In genomic region chr16:50696126-50696525, GRCh38 we compare ENCODE assay signal across 10 cellular contexts. TPM values are rescaled to one million over a fixed set of nuclear protein-coding genes. Genes with fewer than 3 reads are reported as not detected.
DNase-seq lines count a peak whose midpoint lies in the region; ATAC-seq and TF ChIP-seq lines count a peak whose summit lies in the region.
"Had no signal": no experiment of that assay in that cellular context is flagged by ENCODE, and none has a peak within 500 bp of the region (broad histone marks: within the 10 kb centered on the region; RNA-seq: fewer than 3 reads in every experiment).

No MANE protein-coding gene starts in this region.

- H2BK12ac ChIP-seq in trophoblast cell (ENCODE audit: low read length), result no peak overlapping the region

- H3K9me3 ChIP-seq in trophoblast cell (ENCODE audit: insufficient read depth, low read depth, low read length), result peaks cover 9% of the 10 kb centered on the region

- H3K36me3 ChIP-seq in trophoblast cell (ENCODE audit: control insufficient read depth in 1 of 2, insufficient read depth in 2 of 2, low read length in 2 of 2), result no peaks in the 10 kb centered on the region

- ATAC-seq in GM19467 (IDR thresholded peaks at IDR 0.05; ENCODE audit: unreplicated experiment), result peak; percentile 29
- no peak for ATAC-seq in naive thymus-derived CD8-positive, alpha-beta T cell
- ATAC-seq in left lobe of liver, result no peak

- no peak overlapping the region for H3K27ac ChIP-seq in trophoblast cell (ENCODE audit: low read depth, low read length)

- no peak overlapping the region for H3K4me2 ChIP-seq in trophoblast cell (ENCODE audit: low read length)

- H3K4me1 Mint-ChIP-seq in activated CD4-positive, alpha-beta memory T cell treated with anti-CD3 and anti-CD28 coated beads for 36 hours (ENCODE audit: low read depth), result peaks cover 83% of the 10 kb centered on the region
- H3K4me1 Mint-ChIP-seq in naive thymus-derived CD8-positive, alpha-beta T cell, result peaks cover 39 to 75% (median 57%) of the 10 kb centered on the region in 4 donors

- H2AK5ac ChIP-seq in trophoblast cell (ENCODE audit: low read length), result no peak overlapping the region

- peak overlapping the region; percentile 98 for H3K27ac Mint-ChIP-seq in activated CD4-positive, alpha-beta memory T cell treated with anti-CD3 and anti-CD28 coated beads for 36 hours
- peak overlapping the region in 7 of 10 donors; percentile 13 to 92 (median 54) for H3K27ac Mint-ChIP-seq in naive thymus-derived CD8-positive, alpha-beta T cell

- no peak overlapping the region for H2BK5ac ChIP-seq in trophoblast cell (ENCODE audit: low read depth, low read length, poor library complexity)

- no peak overlapping the region for H4K8ac ChIP-seq in trophoblast cell (ENCODE audit: low read depth, low read length)

- no peaks in the 10 kb centered on the region for H3K79me2 ChIP-seq in trophoblast cell (ENCODE audit: control insufficient read depth, insufficient read depth, low read length, poor library complexity)

- H3K4me3 ChIP-seq in GM12865 (ENCODE audit: low read depth, low read length) (peak overlapping the region; percentile 57), trophoblast cell (ENCODE audit: low read depth, low read length) (no peak overlapping the region)

- H3K27me3 Mint-ChIP-seq in activated CD4-positive, alpha-beta memory T cell treated with anti-CD3 and anti-CD28 coated beads for 36 hours, result no peaks in the 10 kb centered on the region
- peaks cover 0 to 20% (median 4%) of the 10 kb centered on the region in 5 donors for H3K27me3 Mint-ChIP-seq in naive thymus-derived CD8-positive, alpha-beta T cell

- POLR2A ChIA-PET in activated CD4-positive, alpha-beta memory T cell treated with anti-CD3 and anti-CD28 coated beads for 36 hours (lab: Charles Lee), result interaction anchor here (0.7 to 7.9 kb wide), 3 partner anchors 14 to 48 kb away, joined by 4 to 123 read pairs (median 81); partner anchors contain the start of genes CYLD and SNX20
- POLR2A ChIA-PET in naive thymus-derived CD8-positive, alpha-beta T cell (lab: Charles Lee), result interaction anchor here (1.1 to 1.3 kb wide), 2 partner anchors 10 to 29 kb away, joined by 3 read pairs; no protein-coding TSS in a partner anchor

- no peak overlapping the region for H4K91ac ChIP-seq in trophoblast cell (ENCODE audit: low read depth, low read length)

- H3K27me3 ChIP-seq in trophoblast cell (ENCODE audit: insufficient read depth, low read length), result peaks cover 5% of the 10 kb centered on the region

- H2BK120ac ChIP-seq in trophoblast cell (ENCODE audit: insufficient read depth, low read length, poor library complexity), result no peak overlapping the region

- H4K12ac ChIP-seq in trophoblast cell (ENCODE audit: low read depth, low read length), result no peak overlapping the region

- peaks cover 25% of the 10 kb centered on the region for H3K36me3 Mint-ChIP-seq in activated CD4-positive, alpha-beta memory T cell treated with anti-CD3 and anti-CD28 coated beads for 36 hours
- no peaks in the 10 kb centered on the region for H3K36me3 Mint-ChIP-seq in naive thymus-derived CD8-positive, alpha-beta T cell

- CTCF ChIA-PET in activated CD4-positive, alpha-beta memory T cell treated with anti-CD3 and anti-CD28 coated beads for 36 hours (lab: Charles Lee), result interaction anchor here (1.0 to 8.6 kb wide), 8 partner anchors 11 to 110 kb away, joined by 3 to 60 read pairs (median 8); no protein-coding TSS in a partner anchor

- DNase-seq in GM12865 (ENCODE audit: low read depth) (peak; percentile 51), trophoblast cell (no peak), H4 (ENCODE audit: low spot score) (no peak), kidney tubule cell (ENCODE audit: low spot score) (no peak), left lobe of liver (ENCODE audit: low spot score) (no peak)
- no peak for DNase-seq in activated CD4-positive, alpha-beta memory T cell treated with anti-CD3 and anti-CD28 coated beads for 36 hours
- DNase-seq in naive thymus-derived CD8-positive, alpha-beta T cell, result no peak
- DNase-seq: mesendoderm had no signal

- H3K4ac ChIP-seq in trophoblast cell (ENCODE audit: low read depth, low read length), result no peak overlapping the region

- H3K9ac ChIP-seq in trophoblast cell (ENCODE audit: low read length), result no peak overlapping the region

- H3K79me1 ChIP-seq in trophoblast cell (ENCODE audit: low read length), result no peaks in the 10 kb centered on the region

- no CpG with 5 or more reads among the region's 5 CpGs for WGBS in trophoblast cell (ENCODE audit: extremely low coverage, insufficient coverage, insufficient read length)

- no peak for TF ChIP-seq CTCF in GM12865 (IDR thresholded peaks at IDR 0.05; ENCODE audit: insufficient read depth, low read depth, low read length, missing control alignments)

- H3K23ac ChIP-seq in trophoblast cell (ENCODE audit: low read length), result no peak overlapping the region

- peaks cover 0 to 2% of the 10 kb centered on the region in 2 experiments for H3K4me1 ChIP-seq in trophoblast cell (ENCODE audit: control insufficient read depth in 1 of 2, insufficient read depth in 2 of 2, low read length in 2 of 2)

- no peak overlapping the region for H2AFZ ChIP-seq in trophoblast cell (ENCODE audit: insufficient read depth, low read length, poor library complexity)

- H3K18ac ChIP-seq in trophoblast cell (ENCODE audit: low read length), result no peak overlapping the region

- H3K14ac ChIP-seq in trophoblast cell (ENCODE audit: low read length), result no peak overlapping the region

- intact Hi-C loops in activated CD4-positive, alpha-beta memory T cell treated with anti-CD3 and anti-CD28 coated beads for 36 hours (cut with micrococcal nuclease), result loop anchor here (1.0 to 5.0 kb wide), 2 partner anchors 12 to 419 kb away; no protein-coding TSS in a partner anchor

- peak overlapping the region; percentile 20 for H3K4me3 Mint-ChIP-seq in activated CD4-positive, alpha-beta memory T cell treated with anti-CD3 and anti-CD28 coated beads for 36 hours
- H3K4me3 Mint-ChIP-seq in naive thymus-derived CD8-positive, alpha-beta T cell, result peak overlapping the region in 8 of 10 donors; percentile 17 to 54 (median 40)

- no peaks in the 10 kb centered on the region for H3K9me3 Mint-ChIP-seq in activated CD4-positive, alpha-beta memory T cell treated with anti-CD3 and anti-CD28 coated beads for 36 hours
- no peaks in the 10 kb centered on the region for H3K9me3 Mint-ChIP-seq in naive thymus-derived CD8-positive, alpha-beta T cell

RNA-seq across cellular contexts. Expression of gene NOD2, which starts 2.7 kb away (rescaled TPM):
- total RNA-seq in activated CD4-positive, alpha-beta memory T cell treated with anti-CD3 and anti-CD28 coated beads for 36 hours, result 10 to 100 TPM; 17.9 to 18.7 TPM
- total RNA-seq in naive thymus-derived CD8-positive, alpha-beta T cell, result under 1 TPM; 0.08 to 0.49 TPM
- under 1 TPM in 2 of 3 donors, not detected in 1; 0.33 to 0.51 TPM for polyA plus RNA-seq in naive thymus-derived CD8-positive, alpha-beta T cell
- 0.08 and 0.11 TPM in 2 replicates for polyA plus RNA-seq in trophoblast cell (2013)
- not detected in 2 replicates for total RNA-seq in H4 (2014; rRNA removed; shearing (Covaris generic))
- 0.68 TPM for total RNA-seq in left lobe of liver

RNA-seq across cellular contexts. Expression of gene SNX20, which starts 15.0 kb away (rescaled TPM):
- 10 to 100 TPM; 55.4 to 56.9 TPM for total RNA-seq in activated CD4-positive, alpha-beta memory T cell treated with anti-CD3 and anti-CD28 coated beads for 36 hours
- total RNA-seq in naive thymus-derived CD8-positive, alpha-beta T cell, result 10 to 100 TPM; 38.3 to 42.8 TPM
- 10 to 100 TPM; 31.1 to 50.4 (median 34.4) TPM for polyA plus RNA-seq in naive thymus-derived CD8-positive, alpha-beta T cell
- polyA plus RNA-seq in trophoblast cell (2013), result not detected in 2 replicates
- total RNA-seq in H4 (2014; rRNA removed; shearing (Covaris generic)), result not detected in 2 replicates
- total RNA-seq in left lobe of liver, result 0.53 TPM
- total RNA-seq: epithelial cell of proximal tubule had no signal

RNA-seq across cellular contexts. Expression of gene CYLD, which starts 45.8 kb away (rescaled TPM):
- 100 to 1,000 TPM; 133 to 135 TPM for total RNA-seq in activated CD4-positive, alpha-beta memory T cell treated with anti-CD3 and anti-CD28 coated beads for 36 hours
- 100 to 1,000 TPM; 195 to 203 TPM for total RNA-seq in naive thymus-derived CD8-positive, alpha-beta T cell
- 100 to 1,000 TPM; 106 to 131 (median 107) TPM for polyA plus RNA-seq in naive thymus-derived CD8-positive, alpha-beta T cell
- 5.5 and 5.6 TPM in 2 replicates for polyA plus RNA-seq in trophoblast cell (2013)
- total RNA-seq in H4 (2014; rRNA removed; shearing (Covaris generic)), result 20.2 and 24.9 TPM in 2 replicates
- total RNA-seq in left lobe of liver, result 14.4 TPM

Comparison
In these comparisons a context has a peak if more than half of its experiments do, and no peak if none do; other contexts are left out.
1. RNA of gene NOD2, which starts 2.7 kb away (total RNA-seq): 17.9 to 18.7 TPM in activated CD4-positive, alpha-beta memory T cell treated with anti-CD3 and anti-CD28 coated beads for 36 hours; 0.68 TPM in left lobe of liver (single experiment), 0.08 to 0.49 TPM in naive thymus-derived CD8-positive, alpha-beta T cell and not detected in H4; every median in the first group is over 10 times any median in the second.
2. RNA of gene SNX20, which starts 15.0 kb away (total RNA-seq): 55.4 to 56.9 TPM in activated CD4-positive, alpha-beta memory T cell treated with anti-CD3 and anti-CD28 coated beads for 36 hours and 38.3 to 42.8 TPM in naive thymus-derived CD8-positive, alpha-beta T cell; 0.53 TPM in left lobe of liver (single experiment) and not detected in H4; every median in the first group is over 10 times any median in the second.